Comparison of ENCODE assay signal across 8 cellular contexts in the genomic region with DNA sequence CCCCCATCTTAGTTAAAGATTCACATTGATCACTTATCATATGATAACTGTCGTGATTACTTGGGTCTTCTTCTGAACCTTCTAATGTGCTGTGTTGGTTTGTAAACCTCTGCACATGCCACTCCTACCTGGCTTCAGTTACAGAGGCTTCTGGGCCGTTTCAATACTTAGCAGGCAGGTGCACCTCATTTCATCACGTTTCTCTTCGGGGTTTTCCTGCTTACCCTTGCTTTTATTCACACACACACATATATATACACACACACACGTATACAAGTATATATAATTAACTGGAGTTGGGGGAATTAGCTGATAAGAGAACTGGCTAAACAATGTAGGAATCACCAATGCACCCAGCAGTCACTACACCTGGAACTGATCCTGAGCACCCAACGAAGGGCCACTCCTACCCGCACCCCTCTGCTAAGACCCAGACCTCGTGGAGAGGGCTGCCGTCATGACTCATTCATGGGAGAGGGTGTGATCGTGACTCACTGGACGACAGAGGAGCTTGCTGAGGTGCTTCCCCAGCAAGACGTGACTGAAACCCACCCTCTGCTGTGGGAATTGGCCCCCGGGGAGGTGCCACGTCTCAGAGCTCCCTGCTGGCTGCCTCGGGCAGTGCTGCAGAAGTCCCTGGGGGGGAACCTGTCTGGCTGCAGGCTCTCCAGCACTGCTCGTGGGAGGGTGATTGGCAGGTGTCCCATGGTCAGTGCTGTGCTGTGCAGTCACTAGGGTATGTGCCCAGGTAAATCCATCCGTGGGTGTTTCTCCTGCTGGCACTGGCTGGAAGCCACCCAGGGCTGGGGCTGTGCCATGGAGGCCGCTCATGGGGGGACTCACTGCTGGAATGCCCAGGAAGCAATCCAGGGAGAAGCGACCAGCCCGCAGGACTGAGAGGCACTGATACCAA.
A peak's percentile ranks its signal among the peaks of the same experiment; 100 is the strongest.
DNase-seq lines count a peak whose midpoint lies in the region; ATAC-seq and TF ChIP-seq lines count a peak whose summit lies in the region.

No MANE protein-coding gene starts in this region.

- H3K27me3 Mint-ChIP-seq in type B pancreatic cell, result peaks cover 13% of the 10 kb centered on the region
- peaks cover 5% of the 10 kb centered on the region for H3K27me3 Mint-ChIP-seq in endothelial cell (ENCODE audit: unreplicated experiment)
- H3K27me3 Mint-ChIP-seq in activated naive CD4-positive, alpha-beta T cell treated with anti-CD3 and anti-CD28 coated beads for 36 hours (ENCODE audit: low read depth), result peaks cover 40% of the 10 kb centered on the region

- H3K4me1 Mint-ChIP-seq in type B pancreatic cell (ENCODE audit: unreplicated experiment) (peaks cover 15% of the 10 kb centered on the region), endothelial cell (ENCODE audit: unreplicated experiment) (peaks cover 5% of the 10 kb centered on the region)
- no peaks in the 10 kb centered on the region for H3K4me1 Mint-ChIP-seq in activated naive CD4-positive, alpha-beta T cell treated with anti-CD3 and anti-CD28 coated beads for 36 hours (ENCODE audit: low read depth)

- ATAC-seq in GM21723 (IDR thresholded peaks at IDR 0.05; ENCODE audit: unreplicated experiment) (peak; percentile 79), PC-3 (peak; percentile 92)

- no peaks in the 10 kb centered on the region for H4K20me1 ChIP-seq in PC-3 (ENCODE audit: low read length)

- no peaks in the 10 kb centered on the region for H3K9me3 ChIP-seq in PC-3 (ENCODE audit: low read length)
- H3K9me3 ChIP-seq in left ventricle myocardium inferior (replicated peaks), result peaks cover 30% of the 10 kb centered on the region
- no peaks in the 10 kb centered on the region for H3K9me3 ChIP-seq in vagina

- no peak overlapping the region for H3K4me3 Mint-ChIP-seq in type B pancreatic cell
- no peak overlapping the region for H3K4me3 Mint-ChIP-seq in endothelial cell (ENCODE audit: unreplicated experiment)
- H3K4me3 Mint-ChIP-seq in activated naive CD4-positive, alpha-beta T cell treated with anti-CD3 and anti-CD28 coated beads for 36 hours, result no peak overlapping the region

- H3K9ac ChIP-seq in PC-3 (ENCODE audit: low read length), result peak overlapping the region; percentile 42

- peak overlapping the region; percentile 26 for H3K27ac Mint-ChIP-seq in type B pancreatic cell
- no peak overlapping the region for H3K27ac Mint-ChIP-seq in endothelial cell (ENCODE audit: unreplicated experiment)
- H3K27ac Mint-ChIP-seq in activated naive CD4-positive, alpha-beta T cell treated with anti-CD3 and anti-CD28 coated beads for 36 hours, result no peak overlapping the region

- no peaks in the 10 kb centered on the region for H3K79me2 ChIP-seq in PC-3 (ENCODE audit: low read length)

- TF ChIP-seq CTCF in GM12872 (IDR thresholded peaks at IDR 0.05; ENCODE audit: insufficient read depth, low read depth, low read length), result peak; percentile 53
- TF ChIP-seq CTCF in PC-3 (conservative IDR thresholded peaks at IDR 0.05; ENCODE audit: low read depth, low read length), result peak; percentile 50
- no peak for TF ChIP-seq CTCF in left ventricle myocardium inferior (IDR thresholded peaks at IDR 0.05; ENCODE audit: borderline replicate concordance)
- TF ChIP-seq CTCF in type B pancreatic cell (conservative IDR thresholded peaks at IDR 0.05), result no peak
- TF ChIP-seq CTCF in endothelial cell (IDR thresholded peaks at IDR 0.05; ENCODE audit: unreplicated experiment), result no peak
- no peak for TF ChIP-seq CTCF in vagina (IDR thresholded peaks at IDR 0.05)

- peak; percentile 86 for DNase-seq in PC-3
- DNase-seq in left ventricle myocardium inferior, result no peak
- DNase-seq in type B pancreatic cell (ENCODE audit: extremely low spot score, unreplicated experiment), result no peak
- no peak for DNase-seq in endothelial cell (ENCODE audit: low spot score)
- DNase-seq in activated naive CD4-positive, alpha-beta T cell treated with anti-CD3 and anti-CD28 coated beads for 36 hours, result no peak
- no peak for DNase-seq in vagina (ENCODE audit: extremely low spot score in 2 of 2)

- POLR2A ChIA-PET in PC-3 (lab: Charles Lee; ENCODE audit: unreplicated experiment), result interaction anchor here (1.5 kb wide), 1 partner anchor 31 kb away, joined by 7 read pairs; no protein-coding TSS in a partner anchor

- H2AFZ ChIP-seq in PC-3 (ENCODE audit: low read length), result peak overlapping the region; percentile 49

- TF ChIP-seq POLR2A in vagina (IDR thresholded peaks at IDR 0.05), result no peak

- H3K27ac ChIP-seq in PC-3 (ENCODE audit: low read length), result peak overlapping the region; percentile 76
- H3K27ac ChIP-seq in left ventricle myocardium inferior (replicated peaks), result peak overlapping the region; percentile 19
- no peak overlapping the region for H3K27ac ChIP-seq in vagina

- H3K4me3 ChIP-seq in PC-3 (ENCODE audit: low read length) (peak overlapping the region; percentile 57), left ventricle myocardium inferior (no peak overlapping the region), vagina (no peak overlapping the region)

- H3K36me3 ChIP-seq in PC-3 (ENCODE audit: low read depth, low read length) (no peaks in the 10 kb centered on the region), left ventricle myocardium inferior (no peaks in the 10 kb centered on the region), vagina (no peaks in the 10 kb centered on the region)

- peak overlapping the region; percentile 79 for H3K4me2 ChIP-seq in PC-3 (ENCODE audit: low read length)

- H3K9me2 ChIP-seq in PC-3 (replicated peaks; ENCODE audit: low read length), result no peaks in the 10 kb centered on the region

- H3K4me1 ChIP-seq in PC-3 (ENCODE audit: insufficient read depth, low read length), result peaks cover 29% of the 10 kb centered on the region
- peaks cover 27% of the 10 kb centered on the region for H3K4me1 ChIP-seq in left ventricle myocardium inferior
- peaks cover 17% of the 10 kb centered on the region for H3K4me1 ChIP-seq in vagina

- intact Hi-C loops in PC-3 (cut with micrococcal nuclease), result loop anchor here (2.0 kb wide), 1 partner anchor 32 kb away; no protein-coding TSS in a partner anchor
- intact Hi-C loops in left ventricle myocardium inferior (cut with micrococcal nuclease), result no loop called here
- intact Hi-C loops in activated naive CD4-positive, alpha-beta T cell treated with anti-CD3 and anti-CD28 coated beads for 36 hours (cut with micrococcal nuclease), result no loop called here
- intact Hi-C loops in vagina (cut with DNase I), result no loop called here

- CTCF ChIA-PET in PC-3 (lab: Charles Lee), result interaction anchor here (0.7 to 1.0 kb wide), 2 partner anchors 30 to 50 kb away, joined by 3 to 4 read pairs; no protein-coding TSS in a partner anchor
- CTCF ChIA-PET in activated naive CD4-positive, alpha-beta T cell treated with anti-CD3 and anti-CD28 coated beads for 36 hours (lab: Charles Lee), result interaction anchor here (0.6 kb wide), 1 partner anchor 51 kb away, joined by 5 read pairs; no protein-coding TSS in a partner anchor

- no peaks in the 10 kb centered on the region for H3K27me3 ChIP-seq in PC-3 (ENCODE audit: low read length)
- peaks cover 3% of the 10 kb centered on the region for H3K27me3 ChIP-seq in left ventricle myocardium inferior (ENCODE audit: low read depth)
- H3K27me3 ChIP-seq in vagina, result no peaks in the 10 kb centered on the region

- peaks cover 14% of the 10 kb centered on the region for H3K9me3 Mint-ChIP-seq in type B pancreatic cell
- H3K9me3 Mint-ChIP-seq in endothelial cell (ENCODE audit: unreplicated experiment), result no peaks in the 10 kb centered on the region
- H3K9me3 Mint-ChIP-seq in activated naive CD4-positive, alpha-beta T cell treated with anti-CD3 and anti-CD28 coated beads for 36 hours, result peaks cover 8% of the 10 kb centered on the region

- no TSS peak for BruUV-seq in PC-3 (replicated peaks; lab: Mats Ljungman, UMichigan)

- H3K36me3 Mint-ChIP-seq in type B pancreatic cell (peaks cover 12% of the 10 kb centered on the region), endothelial cell (ENCODE audit: low read depth, unreplicated experiment) (peaks cover 14% of the 10 kb centered on the region)
- H3K36me3 Mint-ChIP-seq in activated naive CD4-positive, alpha-beta T cell treated with anti-CD3 and anti-CD28 coated beads for 36 hours (ENCODE audit: low read depth), result no peaks in the 10 kb centered on the region

- H3F3A ChIP-seq in PC-3 (ENCODE audit: low read length, unreplicated experiment), result peaks cover 4% of the 10 kb centered on the region

Comparison
In these comparisons a context has a peak if more than half of its experiments do, and no peak if none do; other contexts are left out.
1. CTCF ChIP-seq: peak in GM12872 (single experiment) and PC-3 (single experiment); none in left ventricle myocardium inferior (single experiment), type B pancreatic cell (single experiment), endothelial cell (single experiment) and vagina (0 of 3).